8 cellular contexts compared by ENCODE assay signal in genomic region chr15:99565281-99566156, GRCh38. TPM values are rescaled to one million over a fixed set of nuclear protein-coding genes. Genes with fewer than 3 reads are reported as not detected.
DNase-seq lines count a peak whose midpoint lies in the region; ATAC-seq and TF ChIP-seq lines count a peak whose summit lies in the region.

Gene MEF2A (plus strand): TSS chr15:99565984. CDS start chr15:99633120, 67,136 bp downstream.

- TF ChIP-seq CTCF in activated B cell treated with CpG ODN at 0.5 μM for 24 hours (IDR thresholded peaks at IDR 0.05) (no peak), cardiac fibroblast (IDR thresholded peaks at IDR 0.05; ENCODE audit: low read depth, low read length) (no peak), smooth muscle cell (IDR thresholded peaks at IDR 0.05; ENCODE audit: borderline replicate concordance, insufficient read depth, poor library complexity, severe bottlenecking) (no peak)

- peak; percentile 91 for DNase-seq in ACHN
- peak; percentile 78 for DNase-seq in NCI-H2227 treated with DMSO at 0.1 percent for 48 hours (lab: John Stamatoyannopoulos, UW)
- peak; percentile 90 for DNase-seq in activated B cell treated with CpG ODN at 0.5 μM for 24 hours
- DNase-seq in cardiac fibroblast (ENCODE audit: low read depth in 2 of 2), result peak; percentile 95 to 97
- peak; percentile 90 to 92 (median 92) for DNase-seq in immature natural killer cell
- peak; percentile 86 for DNase-seq in smooth muscle cell (lab: John Stamatoyannopoulos, UW; ENCODE audit: unreplicated experiment)

- intact Hi-C loops in activated B cell treated with CpG ODN at 0.5 μM for 24 hours (cut with micrococcal nuclease), result loop anchor here (1.0 to 10.0 kb wide), 10 partner anchors 17 to 278 kb away; partner anchors contain the start of gene LYSMD4

- H3K27me3 Mint-ChIP-seq in activated B cell treated with CpG ODN at 0.5 μM for 24 hours, result no peaks in the 10 kb centered on the region
- peaks cover 9 to 15% (median 14%) of the 10 kb centered on the region in 3 donors for H3K27me3 Mint-ChIP-seq in immature natural killer cell (ENCODE audit: low read depth in 3 of 3)

- H3K4me3 ChIP-seq in cardiac fibroblast (replicated peaks in 1 of 2; ENCODE audit: low read depth in 2 of 2, low read length in 2 of 2) (peak within 1 kb of the TSS; percentile 71 to 96), smooth muscle cell (peak within 1 kb of the TSS; percentile 67)

- H3K27ac Mint-ChIP-seq in activated B cell treated with CpG ODN at 0.5 μM for 24 hours, result peak within 1 kb of the TSS; percentile 99
- peak within 1 kb of the TSS; percentile 90 to 98 (median 94) for H3K27ac Mint-ChIP-seq in immature natural killer cell

- ATAC-seq in GM18873 (IDR thresholded peaks at IDR 0.05; ENCODE audit: low FRiP score, unreplicated experiment) (peak; percentile 45), HG03135 (IDR thresholded peaks at IDR 0.05; ENCODE audit: unreplicated experiment) (peak; percentile 59), activated B cell treated with CpG ODN at 0.5 μM for 24 hours (ENCODE audit: low read depth) (peak; percentile 65)

- peak within 1 kb of the TSS; percentile 75 for H3K9ac ChIP-seq in smooth muscle cell (ENCODE audit: low read depth)

- no peaks in the 10 kb centered on the region for H3F3A ChIP-seq in smooth muscle cell (ENCODE audit: low read depth)

- H3K4me1 Mint-ChIP-seq in activated B cell treated with CpG ODN at 0.5 μM for 24 hours (peaks cover 55% of the 10 kb centered on the region), immature natural killer cell (peaks cover 29 to 37% of the 10 kb centered on the region in 2 donors)

- in situ Hi-C loops in ACHN (cut with HindIII; ENCODE audit: low pct_ligation_motif_present, low pct_unique_long_range_greater_than_20kb, low sequenced_read_pairs), result no loop called here

- H3K9me3 Mint-ChIP-seq in activated B cell treated with CpG ODN at 0.5 μM for 24 hours (no peaks in the 10 kb centered on the region), immature natural killer cell (no peaks in the 10 kb centered on the region)

- H3K4me1 ChIP-seq in smooth muscle cell (ENCODE audit: low read depth), result peaks cover 23% of the 10 kb centered on the region

- WGBS in smooth muscle cell (ENCODE audit: low lambda C conversion rate), result under 1% methylated on average over 44 of the region's 104 CpGs

- H3K27me3 ChIP-seq in smooth muscle cell (ENCODE audit: low read depth), result no peaks in the 10 kb centered on the region

- H3K4me2 ChIP-seq in smooth muscle cell, result peak within 1 kb of the TSS; percentile 98

- H2AFZ ChIP-seq in smooth muscle cell (ENCODE audit: low read depth), result peak within 1 kb of the TSS; percentile 88

- CTCF ChIA-PET in activated B cell treated with CpG ODN at 0.5 μM for 24 hours (lab: Charles Lee), result interaction anchor here (0.7 to 4.6 kb wide), 7 partner anchors 54 to 278 kb away, joined by 3 to 24 read pairs (median 6); no protein-coding TSS in a partner anchor

- peaks cover 43% of the 10 kb centered on the region for H3K79me2 ChIP-seq in smooth muscle cell (ENCODE audit: low read depth)

- POLR2A ChIA-PET in activated B cell treated with CpG ODN at 0.5 μM for 24 hours (lab: Charles Lee), result interaction anchor here (0.6 to 8.5 kb wide), 35 partner anchors 9 to 1561 kb away, joined by 3 to 247 read pairs (median 5); partner anchors contain the start of gene LYSMD4

- H4K20me1 ChIP-seq in smooth muscle cell (ENCODE audit: low read depth), result peaks cover 40% of the 10 kb centered on the region

- peak within 1 kb of the TSS; percentile 80 for H3K27ac ChIP-seq in smooth muscle cell (ENCODE audit: low read depth)

- H3K36me3 Mint-ChIP-seq in activated B cell treated with CpG ODN at 0.5 μM for 24 hours (ENCODE audit: low read depth) (peaks cover 12% of the 10 kb centered on the region), immature natural killer cell (no peaks in the 10 kb centered on the region)

- H3K36me3 ChIP-seq in smooth muscle cell (ENCODE audit: low read depth), result no peaks in the 10 kb centered on the region

- H3K4me3 Mint-ChIP-seq in activated B cell treated with CpG ODN at 0.5 μM for 24 hours (peak within 1 kb of the TSS; percentile 100), immature natural killer cell (peak within 1 kb of the TSS; percentile 93 to 98 (median 96))

- H3K9me3 ChIP-seq in smooth muscle cell (replicated peaks; ENCODE audit: low read depth), result no peaks in the 10 kb centered on the region

RNA-seq across cellular contexts. Expression of gene MEF2A, which starts in this region (rescaled TPM):
- total RNA-seq in activated B cell treated with CpG ODN at 0.5 μM for 24 hours (75.7 and 88.3 TPM in 2 replicates), smooth muscle cell (61.1 and 75.8 TPM in 2 replicates)
- polyA plus RNA-seq in immature natural killer cell (10 to 100 TPM in 1 of 3 donors, 1 to 10 TPM in 2; 5.8 to 14.4 (median 6.3) TPM), smooth muscle cell (12.3 and 21.7 TPM in 2 replicates)

Comparison
In these comparisons a context has a peak if more than half of its experiments do, and no peak if none do; other contexts are left out.
1. Peak in every context shown above with its lines: DNase-seq, ATAC-seq, H3K4me3 ChIP-seq and H3K27ac ChIP-seq.